Comparison of ENCODE assay signal across 24 cellular contexts in the genomic region with DNA sequence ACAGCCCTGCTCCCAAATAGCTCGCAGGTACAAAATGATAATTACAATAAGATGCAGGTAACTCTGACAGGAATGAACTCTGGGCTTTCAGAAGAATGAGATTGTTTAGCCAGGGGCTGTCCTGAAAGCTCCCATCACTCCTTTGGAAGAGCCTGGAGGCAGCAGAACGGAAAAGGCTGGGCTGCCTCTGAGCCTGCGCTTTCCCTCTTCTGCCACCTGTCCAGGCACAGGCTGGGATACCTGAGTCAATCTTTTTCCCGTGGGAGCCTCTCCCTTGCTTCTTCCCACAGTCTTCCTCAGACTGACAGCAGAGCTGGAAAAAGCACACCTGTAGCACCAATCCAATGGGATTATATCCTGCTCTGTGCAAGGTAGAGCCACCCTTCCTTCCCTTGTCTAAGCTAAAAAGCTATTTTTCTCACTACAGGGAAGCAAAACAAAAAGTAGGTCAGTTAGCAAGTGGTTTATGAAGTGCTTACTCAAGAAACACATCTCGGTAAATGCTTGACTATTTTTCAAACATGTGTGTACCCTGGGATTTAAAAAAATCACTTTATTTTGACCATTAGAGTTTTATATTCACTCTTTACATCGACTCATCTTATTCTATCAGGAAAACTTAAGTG. TPM values are rescaled to one million over a fixed set of nuclear protein-coding genes. Genes with fewer than 3 reads are reported as not detected.
DNase-seq lines count a peak whose midpoint lies in the region; ATAC-seq and TF ChIP-seq lines count a peak whose summit lies in the region.
"Had no signal": no experiment of that assay in that cellular context is flagged by ENCODE, and none has a peak within 500 bp of the region (broad histone marks: within the 10 kb centered on the region; RNA-seq: fewer than 3 reads in every experiment).

No MANE protein-coding gene starts in this region.

- H3K27ac ChIP-seq in GM23338 (ENCODE audit: low read depth) (no peak overlapping the region), left lung (no peak overlapping the region)
- H3K27ac ChIP-seq: GM23248, KMS-11, SK-N-MC had no signal

- H3K4me1 ChIP-seq in GM23338 (ENCODE audit: insufficient read depth): no peaks in the 10 kb centered on the region
- peaks cover 0 to 14% of the 10 kb centered on the region in 2 donors for H3K4me1 ChIP-seq in left lung
- H3K4me1 ChIP-seq: HAP-1 had no signal

- H3K4me3 ChIP-seq in GM23338 (no peak overlapping the region), left lung (no peak overlapping the region)
- H3K4me3 ChIP-seq: GM23248, HAP-1, SK-N-MC had no signal

- H3F3A ChIP-seq in GM23338 (replicated peaks; ENCODE audit: low read depth): no peaks in the 10 kb centered on the region

- H3K27me3 ChIP-seq in GM23338 (ENCODE audit: insufficient read depth) (no peaks in the 10 kb centered on the region), left lung (no peaks in the 10 kb centered on the region)

- no peaks in the 10 kb centered on the region for H3K9me2 ChIP-seq in GM23338 (ENCODE audit: insufficient read depth)

- H3K36me3 ChIP-seq in GM23338 (ENCODE audit: insufficient read depth): no peaks in the 10 kb centered on the region
- no peaks in the 10 kb centered on the region for H3K36me3 ChIP-seq in left lung
- H3K36me3 ChIP-seq: HAP-1 had no signal

- H3K36me3 Mint-ChIP-seq in GM23338 (ENCODE audit: low read depth): 0 out of 3 replicates have a peak, but pooled peaks cover 3% of the 10 kb centered on the region
- peaks cover 3% of the 10 kb centered on the region; the same call in 1 of the 2 replicates for H3K36me3 Mint-ChIP-seq in WTC11
- H3K36me3 Mint-ChIP-seq: CD14-positive monocyte had no signal

- H3K4me1 Mint-ChIP-seq in GM23338 (no peaks in the 10 kb centered on the region), WTC11 (peaks cover 5% of the 10 kb centered on the region; the same call in 1 of the 2 replicates)
- H3K4me1 Mint-ChIP-seq: B cell, CD14-positive monocyte had no signal

- no peak for TF ChIP-seq CTCF in GM23338 (conservative IDR thresholded peaks at IDR 0.05; ENCODE audit: low read depth in 2 of 2)
- no peak for TF ChIP-seq CTCF in WTC11 (IDR thresholded peaks at IDR 0.05)
- TF ChIP-seq CTCF in left lung (IDR thresholded peaks at IDR 0.05): no peak

- peaks cover 9% of the 10 kb centered on the region for H3K9me3 Mint-ChIP-seq in GM23338
- H3K9me3 Mint-ChIP-seq in WTC11: peaks cover 17% of the 10 kb centered on the region

- peak; percentile 71 for ATAC-seq in GM23338
- ATAC-seq in WTC11: peak; percentile 71
- peak; percentile 75 for ATAC-seq in left lung
- ATAC-seq in GM18517 (IDR thresholded peaks at IDR 0.05; ENCODE audit: unreplicated experiment): no peak

- peak overlapping the region; percentile 56; the same call in 1 of the 2 replicates for H2AFZ ChIP-seq in GM23338
- H2AFZ ChIP-seq: GM23248 had no signal

- CTCF ChIA-PET in WTC11 (lab: Charles Lee): no interaction called here

- H3K4me2 ChIP-seq in GM23338: no peak overlapping the region
- H3K4me2 ChIP-seq: KMS-11 had no signal

- no peak for DNase-seq in GM23338 (ENCODE audit: low spot score)
- no peak for DNase-seq in WTC11 (ENCODE audit: low spot score)
- no peak for DNase-seq in left lung
- no peak for DNase-seq in GF-D8 (lab: John Stamatoyannopoulos, UW)
- no peak for DNase-seq in kidney glomerular epithelial cell (lab: John Stamatoyannopoulos, UW)
- DNase-seq in cerebellar nuclear complex (lab: John Stamatoyannopoulos, UW): no peak
- DNase-seq: Calu3, DMS153, DND-41, GM23248, IMR-90, MM.1S, NCI-H2029, NCI-H345, NCI-H510A treated with DMSO at 0.1 percent for 48 hours, NCI-H774, SIG-M5, SW 1271 had no signal

- no peak overlapping the region for H3K27ac Mint-ChIP-seq in GM23338
- no peak overlapping the region for H3K27ac Mint-ChIP-seq in WTC11
- H3K27ac Mint-ChIP-seq: B cell, CD14-positive monocyte had no signal

- no peaks in the 10 kb centered on the region for H4K20me1 ChIP-seq in GM23338 (replicated peaks; ENCODE audit: insufficient read depth)

- H3K4me3 Mint-ChIP-seq in GM23338 (no peak overlapping the region), WTC11 (no peak overlapping the region)
- H3K4me3 Mint-ChIP-seq: B cell, CD14-positive monocyte had no signal

- H3K27me3 Mint-ChIP-seq in GM23338 (ENCODE audit: insufficient read depth, low read depth, poor library complexity) (peaks cover 4% of the 10 kb centered on the region), WTC11 (ENCODE audit: low read depth) (no peaks in the 10 kb centered on the region; the same call in 1 of the 2 replicates)

- H3K79me2 ChIP-seq in GM23338 (replicated peaks; ENCODE audit: insufficient read depth): no peaks in the 10 kb centered on the region

- no peaks in the 10 kb centered on the region for H3K9me3 ChIP-seq in left lung
- H3K9me3 ChIP-seq: HAP-1 had no signal

- intact Hi-C loops in left lung (cut with DNase I): no loop called here

- POLR2A ChIA-PET in WTC11 (lab: Charles Lee): no interaction called here

TF ChIP-seq in GM23338, 12 proteins besides CTCF, POLR2A, EP300 and RAD21 (continues in another document):
- no peak for TF ChIP-seq EZH2 (IDR thresholded peaks at IDR 0.05; ENCODE audit: low read depth, unreplicated experiment)

TF ChIP-seq in WTC11, 78 proteins besides CTCF, POLR2A, EP300 and RAD21 (continues in another document):
- TF ChIP-seq MXD4 (CRISPR knock-in tag; IDR thresholded peaks at IDR 0.05; ENCODE audit: borderline replicate concordance) (no peak), PRRX2 (CRISPR knock-in tag; IDR thresholded peaks at IDR 0.05) (no peak), TEAD4 (CRISPR knock-in tag; IDR thresholded peaks at IDR 0.05) (no peak), CREM (CRISPR knock-in tag; IDR thresholded peaks at IDR 0.05) (no peak), ARID4B (CRISPR knock-in tag; IDR thresholded peaks at IDR 0.05; ENCODE audit: borderline replicate concordance) (no peak), IRF2 (CRISPR knock-in tag; IDR thresholded peaks at IDR 0.05; ENCODE audit: borderline replicate concordance, low read depth) (no peak), ZNF232 (CRISPR knock-in tag; IDR thresholded peaks at IDR 0.05) (no peak), OVOL2 (CRISPR knock-in tag; IDR thresholded peaks at IDR 0.05; ENCODE audit: borderline replicate concordance) (no peak), ETV6 (CRISPR knock-in tag; IDR thresholded peaks at IDR 0.05) (no peak)
- TF ChIP-seq, protein P1, sequence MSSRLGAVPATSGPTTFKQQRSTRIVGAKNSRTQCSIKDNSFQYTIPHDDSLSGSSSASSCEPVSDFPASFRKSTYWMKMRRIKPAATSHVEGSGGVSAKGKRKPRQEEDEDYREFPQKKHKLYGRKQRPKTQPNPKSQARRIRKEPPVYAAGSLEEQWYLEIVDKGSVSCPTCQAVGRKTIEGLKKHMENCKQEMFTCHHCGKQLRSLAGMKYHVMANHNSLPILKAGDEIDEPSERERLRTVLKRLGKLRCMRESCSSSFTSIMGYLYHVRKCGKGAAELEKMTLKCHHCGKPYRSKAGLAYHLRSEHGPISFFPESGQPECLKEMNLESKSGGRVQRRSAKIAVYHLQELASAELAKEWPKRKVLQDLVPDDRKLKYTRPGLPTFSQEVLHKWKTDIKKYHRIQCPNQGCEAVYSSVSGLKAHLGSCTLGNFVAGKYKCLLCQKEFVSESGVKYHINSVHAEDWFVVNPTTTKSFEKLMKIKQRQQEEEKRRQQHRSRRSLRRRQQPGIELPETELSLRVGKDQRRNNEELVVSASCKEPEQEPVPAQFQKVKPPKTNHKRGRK (CRISPR knock-in tag; IDR thresholded peaks at IDR 0.05; ENCODE audit: borderline replicate concordance): no peak
- TF ChIP-seq, protein P2, sequence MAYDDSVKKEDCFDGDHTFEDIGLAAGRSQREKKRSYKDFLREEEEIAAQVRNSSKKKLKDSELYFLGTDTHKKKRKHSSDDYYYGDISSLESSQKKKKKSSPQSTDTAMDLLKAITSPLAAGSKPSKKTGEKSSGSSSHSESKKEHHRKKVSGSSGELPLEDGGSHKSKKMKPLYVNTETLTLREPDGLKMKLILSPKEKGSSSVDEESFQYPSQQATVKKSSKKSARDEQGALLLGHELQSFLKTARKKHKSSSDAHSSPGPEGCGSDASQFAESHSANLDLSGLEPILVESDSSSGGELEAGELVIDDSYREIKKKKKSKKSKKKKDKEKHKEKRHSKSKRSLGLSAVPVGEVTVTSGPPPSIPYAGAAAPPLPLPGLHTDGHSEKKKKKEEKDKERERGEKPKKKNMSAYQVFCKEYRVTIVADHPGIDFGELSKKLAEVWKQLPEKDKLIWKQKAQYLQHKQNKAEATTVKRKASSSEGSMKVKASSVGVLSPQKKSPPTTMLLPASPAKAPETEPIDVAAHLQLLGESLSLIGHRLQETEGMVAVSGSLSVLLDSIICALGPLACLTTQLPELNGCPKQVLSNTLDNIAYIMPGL (CRISPR knock-in tag; IDR thresholded peaks at IDR 0.05): no peak

RNA-seq across cellular contexts. Expression of gene CUL1, which starts 12.3 kb away (rescaled TPM):
- 63.3 and 71.3 TPM in 2 replicates for total RNA-seq in GM23338 (2014; rRNA removed; shearing (Covaris generic))
- 29.0 and 35.6 TPM in 2 replicates for polyA plus RNA-seq in GM23338 (2016; fragmentation: Nextera tagmentation; extraction: Ambion mirVana)
- 50.5 to 54.1 TPM (median 53.3 TPM) in 3 replicates for total RNA-seq in WTC11 (2021)
- total RNA-seq in left lung: 10 to 100 TPM; 32.5 to 43.1 TPM
